Comparison of ENCODE assay signal across 1 cellular context in the genomic region with DNA sequence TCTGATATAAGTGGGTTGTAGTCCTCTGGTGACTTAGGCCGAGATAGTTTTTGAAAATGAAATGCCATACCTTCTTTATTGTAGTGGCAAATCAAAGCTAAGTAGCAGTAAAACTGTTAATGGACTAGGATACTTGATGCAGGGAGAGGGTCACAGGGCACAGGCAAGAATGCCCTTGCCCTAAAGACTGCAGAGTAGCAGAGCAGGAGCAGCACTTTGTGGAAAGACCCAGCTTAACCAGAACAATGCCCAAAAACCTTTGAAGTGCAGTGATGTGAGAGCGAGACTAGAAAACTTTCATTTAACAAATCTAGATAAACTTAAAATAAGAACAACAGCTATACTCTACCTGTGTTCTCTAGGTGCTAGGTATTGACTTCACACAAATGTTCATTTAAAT.
TF ChIP-seq lines count a peak whose summit lies in the region.

No MANE protein-coding gene starts in this region.

TF ChIP-seq in WTC11, 78 proteins besides CTCF, POLR2A, EP300 and RAD21 (continued from another document):
- TF ChIP-seq, protein P1, sequence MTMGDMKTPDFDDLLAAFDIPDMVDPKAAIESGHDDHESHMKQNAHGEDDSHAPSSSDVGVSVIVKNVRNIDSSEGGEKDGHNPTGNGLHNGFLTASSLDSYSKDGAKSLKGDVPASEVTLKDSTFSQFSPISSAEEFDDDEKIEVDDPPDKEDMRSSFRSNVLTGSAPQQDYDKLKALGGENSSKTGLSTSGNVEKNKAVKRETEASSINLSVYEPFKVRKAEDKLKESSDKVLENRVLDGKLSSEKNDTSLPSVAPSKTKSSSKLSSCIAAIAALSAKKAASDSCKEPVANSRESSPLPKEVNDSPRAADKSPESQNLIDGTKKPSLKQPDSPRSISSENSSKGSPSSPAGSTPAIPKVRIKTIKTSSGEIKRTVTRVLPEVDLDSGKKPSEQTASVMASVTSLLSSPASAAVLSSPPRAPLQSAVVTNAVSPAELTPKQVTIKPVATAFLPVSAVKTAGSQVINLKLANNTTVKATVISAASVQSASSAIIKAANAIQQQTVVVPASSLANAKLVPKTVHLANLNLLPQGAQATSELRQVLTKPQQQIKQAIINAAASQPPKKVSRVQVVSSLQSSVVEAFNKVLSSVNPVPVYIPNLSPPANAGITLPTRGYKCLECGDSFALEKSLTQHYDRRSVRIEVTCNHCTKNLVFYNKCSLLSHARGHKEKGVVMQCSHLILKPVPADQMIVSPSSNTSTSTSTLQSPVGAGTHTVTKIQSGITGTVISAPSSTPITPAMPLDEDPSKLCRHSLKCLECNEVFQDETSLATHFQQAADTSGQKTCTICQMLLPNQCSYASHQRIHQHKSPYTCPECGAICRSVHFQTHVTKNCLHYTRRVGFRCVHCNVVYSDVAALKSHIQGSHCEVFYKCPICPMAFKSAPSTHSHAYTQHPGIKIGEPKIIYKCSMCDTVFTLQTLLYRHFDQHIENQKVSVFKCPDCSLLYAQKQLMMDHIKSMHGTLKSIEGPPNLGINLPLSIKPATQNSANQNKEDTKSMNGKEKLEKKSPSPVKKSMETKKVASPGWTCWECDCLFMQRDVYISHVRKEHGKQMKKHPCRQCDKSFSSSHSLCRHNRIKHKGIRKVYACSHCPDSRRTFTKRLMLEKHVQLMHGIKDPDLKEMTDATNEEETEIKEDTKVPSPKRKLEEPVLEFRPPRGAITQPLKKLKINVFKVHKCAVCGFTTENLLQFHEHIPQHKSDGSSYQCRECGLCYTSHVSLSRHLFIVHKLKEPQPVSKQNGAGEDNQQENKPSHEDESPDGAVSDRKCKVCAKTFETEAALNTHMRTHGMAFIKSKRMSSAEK (CRISPR knock-in tag; IDR thresholded peaks at IDR 0.05; ENCODE audit: borderline replicate concordance): no peak
- TF ChIP-seq NR3C1 (CRISPR knock-in tag; conservative IDR thresholded peaks at IDR 0.05; ENCODE audit: low read depth): no peak
- TF ChIP-seq, protein P2, sequence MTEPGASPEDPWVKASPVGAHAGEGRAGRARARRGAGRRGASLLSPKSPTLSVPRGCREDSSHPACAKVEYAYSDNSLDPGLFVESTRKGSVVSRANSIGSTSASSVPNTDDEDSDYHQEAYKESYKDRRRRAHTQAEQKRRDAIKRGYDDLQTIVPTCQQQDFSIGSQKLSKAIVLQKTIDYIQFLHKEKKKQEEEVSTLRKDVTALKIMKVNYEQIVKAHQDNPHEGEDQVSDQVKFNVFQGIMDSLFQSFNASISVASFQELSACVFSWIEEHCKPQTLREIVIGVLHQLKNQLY (CRISPR knock-in tag; IDR thresholded peaks at IDR 0.05): no peak
TF ChIP-seq in WTC11: peak in this region for 0.
